Comparison of ENCODE assay signal across 1 cellular context in the genomic region with DNA sequence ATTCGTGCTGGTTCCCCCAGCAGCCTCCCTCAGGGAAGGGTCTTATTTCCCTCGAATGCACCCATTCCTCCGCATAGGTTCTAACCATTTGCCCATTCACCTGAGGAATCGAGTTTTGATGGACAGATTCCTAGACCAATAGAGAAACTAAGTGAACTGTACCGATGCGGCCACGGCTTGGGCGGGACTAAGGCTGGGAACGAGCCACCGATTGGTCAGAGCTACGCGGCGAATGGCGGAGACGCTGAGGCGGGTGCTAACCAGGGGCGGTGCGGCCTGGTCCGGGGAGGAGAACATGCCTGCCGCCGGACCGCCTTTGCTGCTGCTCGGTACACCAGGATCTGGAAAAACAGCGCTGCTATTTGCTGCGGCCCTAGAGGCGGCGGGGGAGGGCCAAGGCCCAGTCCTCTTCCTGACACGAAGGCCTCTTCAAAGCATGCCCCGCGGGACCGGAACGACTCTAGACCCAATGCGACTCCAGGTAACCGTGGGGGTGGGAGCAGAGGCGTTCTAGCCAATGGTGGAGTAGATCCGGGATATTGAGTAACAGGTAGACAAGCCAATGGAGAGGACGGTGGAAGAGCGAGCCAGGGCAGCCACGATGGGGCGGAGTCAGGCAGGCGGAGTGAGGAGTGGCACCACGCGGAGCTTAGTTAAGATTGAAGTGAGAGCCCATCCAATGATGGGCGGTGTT.
TF ChIP-seq lines count a peak whose summit lies in the region.

A gene with protein sequence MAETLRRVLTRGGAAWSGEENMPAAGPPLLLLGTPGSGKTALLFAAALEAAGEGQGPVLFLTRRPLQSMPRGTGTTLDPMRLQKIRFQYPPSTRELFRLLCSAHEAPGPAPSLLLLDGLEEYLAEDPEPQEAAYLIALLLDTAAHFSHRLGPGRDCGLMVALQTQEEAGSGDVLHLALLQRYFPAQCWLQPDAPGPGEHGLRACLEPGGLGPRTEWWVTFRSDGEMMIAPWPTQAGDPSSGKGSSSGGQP (plus strand): TSS at position 218 of the 694 bp plus-strand sequence. CDS start 15 bp downstream, at position 233.

TF ChIP-seq in HepG2, 621 proteins besides CTCF, POLR2A, EP300 and RAD21 (continued from another document and continues in another):
- TF ChIP-seq, protein P1, sequence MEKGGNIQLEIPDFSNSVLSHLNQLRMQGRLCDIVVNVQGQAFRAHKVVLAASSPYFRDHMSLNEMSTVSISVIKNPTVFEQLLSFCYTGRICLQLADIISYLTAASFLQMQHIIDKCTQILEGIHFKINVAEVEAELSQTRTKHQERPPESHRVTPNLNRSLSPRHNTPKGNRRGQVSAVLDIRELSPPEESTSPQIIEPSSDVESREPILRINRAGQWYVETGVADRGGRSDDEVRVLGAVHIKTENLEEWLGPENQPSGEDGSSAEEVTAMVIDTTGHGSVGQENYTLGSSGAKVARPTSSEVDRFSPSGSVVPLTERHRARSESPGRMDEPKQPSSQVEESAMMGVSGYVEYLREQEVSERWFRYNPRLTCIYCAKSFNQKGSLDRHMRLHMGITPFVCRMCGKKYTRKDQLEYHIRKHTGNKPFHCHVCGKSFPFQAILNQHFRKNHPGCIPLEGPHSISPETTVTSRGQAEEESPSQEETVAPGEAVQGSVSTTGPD (CRISPR knock-in tag; IDR thresholded peaks at IDR 0.05), result no peak
- TF ChIP-seq THAP11 (CRISPR knock-in tag; IDR thresholded peaks at IDR 0.05) (peak; percentile 84), FOXJ3 (CRISPR knock-in tag; IDR thresholded peaks at IDR 0.05; ENCODE audit: borderline replicate concordance) (no peak), SMAD3 (CRISPR knock-in tag; IDR thresholded peaks at IDR 0.05) (peak; percentile 68), HHEX (CRISPR knock-in tag; IDR thresholded peaks at IDR 0.05) (no peak), RFX1 (IDR thresholded peaks at IDR 0.05) (no peak; the same call in 1 of the 2 replicates), ZNF121 (CRISPR knock-in tag; IDR thresholded peaks at IDR 0.05) (no peak), KDM2A (CRISPR knock-in tag; IDR thresholded peaks at IDR 0.05; ENCODE audit: borderline replicate concordance, low read depth) (peak; percentile 92), ZNF496 (CRISPR knock-in tag; IDR thresholded peaks at IDR 0.05; ENCODE audit: insufficient replicate concordance) (no peak), SIX1 (CRISPR knock-in tag; IDR thresholded peaks at IDR 0.05; ENCODE audit: borderline replicate concordance) (no peak), ELF1 (CRISPR knock-in tag; IDR thresholded peaks at IDR 0.05) (peak; percentile 81), ZNF264 (CRISPR knock-in tag; IDR thresholded peaks at IDR 0.05) (no peak), SRSF4 (IDR thresholded peaks at IDR 0.05; ENCODE audit: low read depth, low read length, poor library complexity, severe bottlenecking) (no peak), ZNF501 (CRISPR knock-in tag; IDR thresholded peaks at IDR 0.05) (peak; percentile 92), BHLHE40 (IDR thresholded peaks at IDR 0.05; ENCODE audit: low read length) (no peak), RORA (CRISPR knock-in tag; IDR thresholded peaks at IDR 0.05) (no peak), ZNF367 (CRISPR knock-in tag; IDR thresholded peaks at IDR 0.05; ENCODE audit: borderline replicate concordance) (no peak), PCBP2 (optimal IDR thresholded peaks at IDR 0.05; ENCODE audit: low read depth, low read length, poor library complexity, severe bottlenecking) (no peak), ZNF230 (CRISPR knock-in tag; IDR thresholded peaks at IDR 0.05) (peak; percentile 15; the same call in 1 of the 2 replicates), ZFP1 (CRISPR knock-in tag; IDR thresholded peaks at IDR 0.05) (no peak), ZNF337 (CRISPR knock-in tag; IDR thresholded peaks at IDR 0.05; ENCODE audit: borderline replicate concordance, low read depth) (no peak), ESRRA (CRISPR knock-in tag; IDR thresholded peaks at IDR 0.05; ENCODE audit: low read depth) (no peak), ZNF558 (CRISPR knock-in tag; IDR thresholded peaks at IDR 0.05; ENCODE audit: borderline replicate concordance) (peak; percentile 57; the same call in 1 of the 2 replicates), RNF2 (conservative IDR thresholded peaks at IDR 0.05; ENCODE audit: low read depth) (peak; percentile 79; the same call in 1 of the 2 replicates), ZNF235 (CRISPR knock-in tag; IDR thresholded peaks at IDR 0.05; ENCODE audit: borderline replicate concordance) (no peak), ELF4 (CRISPR knock-in tag; IDR thresholded peaks at IDR 0.05; ENCODE audit: borderline replicate concordance) (no peak), YEATS4 (CRISPR knock-in tag; IDR thresholded peaks at IDR 0.05; ENCODE audit: borderline replicate concordance) (peak; percentile 75), MAFF (IDR thresholded peaks at IDR 0.05; ENCODE audit: low read depth, low read length) (no peak), SP140L (CRISPR knock-in tag; IDR thresholded peaks at IDR 0.05; ENCODE audit: borderline replicate concordance) (no peak; the same call in 1 of the 2 replicates), ZNF207 (IDR thresholded peaks at IDR 0.05; ENCODE audit: borderline replicate concordance) (no peak), NFRKB (IDR thresholded peaks at IDR 0.05) (no peak), CEBPG (CRISPR knock-in tag; IDR thresholded peaks at IDR 0.05) (peak; percentile 73; the same call in 1 of the 2 replicates), DNMT1 (CRISPR knock-in tag; IDR thresholded peaks at IDR 0.05) (no peak), MYC (CRISPR knock-in tag; IDR thresholded peaks at IDR 0.05; ENCODE audit: borderline replicate concordance) (peak; percentile 87; the same call in 1 of the 2 replicates), RFXANK (CRISPR knock-in tag; IDR thresholded peaks at IDR 0.05) (no peak), ZNF709 (CRISPR knock-in tag; IDR thresholded peaks at IDR 0.05) (peak; percentile 84; the same call in 1 of the 2 replicates), ZNF776 (CRISPR knock-in tag; IDR thresholded peaks at IDR 0.05) (no peak), ZNF766 (CRISPR knock-in tag; IDR thresholded peaks at IDR 0.05; ENCODE audit: borderline replicate concordance) (no peak), GATAD1 (CRISPR knock-in tag; IDR thresholded peaks at IDR 0.05) (peak; percentile 82)
- TF ChIP-seq, protein P2, sequence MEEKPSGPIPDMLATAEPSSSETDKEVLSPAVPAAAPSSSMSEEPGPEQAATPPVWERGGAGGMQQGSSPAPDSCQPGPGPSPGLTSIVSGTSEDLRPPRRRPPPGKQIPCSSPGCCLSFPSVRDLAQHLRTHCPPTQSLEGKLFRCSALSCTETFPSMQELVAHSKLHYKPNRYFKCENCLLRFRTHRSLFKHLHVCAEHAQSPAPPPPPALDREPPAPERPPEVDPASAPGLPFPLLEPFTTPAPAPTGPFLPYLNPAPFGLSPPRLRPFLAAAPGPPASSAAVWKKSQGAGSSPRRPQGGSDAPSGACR (CRISPR knock-in tag; IDR thresholded peaks at IDR 0.05), result no peak
- TF ChIP-seq, protein P3, sequence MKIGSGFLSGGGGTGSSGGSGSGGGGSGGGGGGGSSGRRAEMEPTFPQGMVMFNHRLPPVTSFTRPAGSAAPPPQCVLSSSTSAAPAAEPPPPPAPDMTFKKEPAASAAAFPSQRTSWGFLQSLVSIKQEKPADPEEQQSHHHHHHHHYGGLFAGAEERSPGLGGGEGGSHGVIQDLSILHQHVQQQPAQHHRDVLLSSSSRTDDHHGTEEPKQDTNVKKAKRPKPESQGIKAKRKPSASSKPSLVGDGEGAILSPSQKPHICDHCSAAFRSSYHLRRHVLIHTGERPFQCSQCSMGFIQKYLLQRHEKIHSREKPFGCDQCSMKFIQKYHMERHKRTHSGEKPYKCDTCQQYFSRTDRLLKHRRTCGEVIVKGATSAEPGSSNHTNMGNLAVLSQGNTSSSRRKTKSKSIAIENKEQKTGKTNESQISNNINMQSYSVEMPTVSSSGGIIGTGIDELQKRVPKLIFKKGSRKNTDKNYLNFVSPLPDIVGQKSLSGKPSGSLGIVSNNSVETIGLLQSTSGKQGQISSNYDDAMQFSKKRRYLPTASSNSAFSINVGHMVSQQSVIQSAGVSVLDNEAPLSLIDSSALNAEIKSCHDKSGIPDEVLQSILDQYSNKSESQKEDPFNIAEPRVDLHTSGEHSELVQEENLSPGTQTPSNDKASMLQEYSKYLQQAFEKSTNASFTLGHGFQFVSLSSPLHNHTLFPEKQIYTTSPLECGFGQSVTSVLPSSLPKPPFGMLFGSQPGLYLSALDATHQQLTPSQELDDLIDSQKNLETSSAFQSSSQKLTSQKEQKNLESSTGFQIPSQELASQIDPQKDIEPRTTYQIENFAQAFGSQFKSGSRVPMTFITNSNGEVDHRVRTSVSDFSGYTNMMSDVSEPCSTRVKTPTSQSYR (CRISPR knock-in tag; IDR thresholded peaks at IDR 0.05; ENCODE audit: borderline replicate concordance), result 0 out of 2 replicates have a peak, but pooled peaks have one; percentile 22
- TF ChIP-seq, protein P4, sequence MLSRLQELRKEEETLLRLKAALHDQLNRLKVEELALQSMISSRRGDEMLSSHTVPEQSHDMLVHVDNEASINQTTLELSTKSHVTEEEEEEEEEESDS (CRISPR knock-in tag; IDR thresholded peaks at IDR 0.05; ENCODE audit: borderline replicate concordance), result no peak
- TF ChIP-seq, protein P5, sequence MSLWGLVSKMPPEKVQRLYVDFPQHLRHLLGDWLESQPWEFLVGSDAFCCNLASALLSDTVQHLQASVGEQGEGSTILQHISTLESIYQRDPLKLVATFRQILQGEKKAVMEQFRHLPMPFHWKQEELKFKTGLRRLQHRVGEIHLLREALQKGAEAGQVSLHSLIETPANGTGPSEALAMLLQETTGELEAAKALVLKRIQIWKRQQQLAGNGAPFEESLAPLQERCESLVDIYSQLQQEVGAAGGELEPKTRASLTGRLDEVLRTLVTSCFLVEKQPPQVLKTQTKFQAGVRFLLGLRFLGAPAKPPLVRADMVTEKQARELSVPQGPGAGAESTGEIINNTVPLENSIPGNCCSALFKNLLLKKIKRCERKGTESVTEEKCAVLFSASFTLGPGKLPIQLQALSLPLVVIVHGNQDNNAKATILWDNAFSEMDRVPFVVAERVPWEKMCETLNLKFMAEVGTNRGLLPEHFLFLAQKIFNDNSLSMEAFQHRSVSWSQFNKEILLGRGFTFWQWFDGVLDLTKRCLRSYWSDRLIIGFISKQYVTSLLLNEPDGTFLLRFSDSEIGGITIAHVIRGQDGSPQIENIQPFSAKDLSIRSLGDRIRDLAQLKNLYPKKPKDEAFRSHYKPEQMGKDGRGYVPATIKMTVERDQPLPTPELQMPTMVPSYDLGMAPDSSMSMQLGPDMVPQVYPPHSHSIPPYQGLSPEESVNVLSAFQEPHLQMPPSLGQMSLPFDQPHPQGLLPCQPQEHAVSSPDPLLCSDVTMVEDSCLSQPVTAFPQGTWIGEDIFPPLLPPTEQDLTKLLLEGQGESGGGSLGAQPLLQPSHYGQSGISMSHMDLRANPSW (CRISPR knock-in tag; IDR thresholded peaks at IDR 0.05; ENCODE audit: borderline replicate concordance), result no peak
- TF ChIP-seq, protein P6, sequence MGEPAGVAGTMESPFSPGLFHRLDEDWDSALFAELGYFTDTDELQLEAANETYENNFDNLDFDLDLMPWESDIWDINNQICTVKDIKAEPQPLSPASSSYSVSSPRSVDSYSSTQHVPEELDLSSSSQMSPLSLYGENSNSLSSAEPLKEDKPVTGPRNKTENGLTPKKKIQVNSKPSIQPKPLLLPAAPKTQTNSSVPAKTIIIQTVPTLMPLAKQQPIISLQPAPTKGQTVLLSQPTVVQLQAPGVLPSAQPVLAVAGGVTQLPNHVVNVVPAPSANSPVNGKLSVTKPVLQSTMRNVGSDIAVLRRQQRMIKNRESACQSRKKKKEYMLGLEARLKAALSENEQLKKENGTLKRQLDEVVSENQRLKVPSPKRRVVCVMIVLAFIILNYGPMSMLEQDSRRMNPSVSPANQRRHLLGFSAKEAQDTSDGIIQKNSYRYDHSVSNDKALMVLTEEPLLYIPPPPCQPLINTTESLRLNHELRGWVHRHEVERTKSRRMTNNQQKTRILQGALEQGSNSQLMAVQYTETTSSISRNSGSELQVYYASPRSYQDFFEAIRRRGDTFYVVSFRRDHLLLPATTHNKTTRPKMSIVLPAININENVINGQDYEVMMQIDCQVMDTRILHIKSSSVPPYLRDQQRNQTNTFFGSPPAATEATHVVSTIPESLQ (CRISPR knock-in tag; conservative IDR thresholded peaks at IDR 0.05), result no peak
- TF ChIP-seq, protein P7, sequence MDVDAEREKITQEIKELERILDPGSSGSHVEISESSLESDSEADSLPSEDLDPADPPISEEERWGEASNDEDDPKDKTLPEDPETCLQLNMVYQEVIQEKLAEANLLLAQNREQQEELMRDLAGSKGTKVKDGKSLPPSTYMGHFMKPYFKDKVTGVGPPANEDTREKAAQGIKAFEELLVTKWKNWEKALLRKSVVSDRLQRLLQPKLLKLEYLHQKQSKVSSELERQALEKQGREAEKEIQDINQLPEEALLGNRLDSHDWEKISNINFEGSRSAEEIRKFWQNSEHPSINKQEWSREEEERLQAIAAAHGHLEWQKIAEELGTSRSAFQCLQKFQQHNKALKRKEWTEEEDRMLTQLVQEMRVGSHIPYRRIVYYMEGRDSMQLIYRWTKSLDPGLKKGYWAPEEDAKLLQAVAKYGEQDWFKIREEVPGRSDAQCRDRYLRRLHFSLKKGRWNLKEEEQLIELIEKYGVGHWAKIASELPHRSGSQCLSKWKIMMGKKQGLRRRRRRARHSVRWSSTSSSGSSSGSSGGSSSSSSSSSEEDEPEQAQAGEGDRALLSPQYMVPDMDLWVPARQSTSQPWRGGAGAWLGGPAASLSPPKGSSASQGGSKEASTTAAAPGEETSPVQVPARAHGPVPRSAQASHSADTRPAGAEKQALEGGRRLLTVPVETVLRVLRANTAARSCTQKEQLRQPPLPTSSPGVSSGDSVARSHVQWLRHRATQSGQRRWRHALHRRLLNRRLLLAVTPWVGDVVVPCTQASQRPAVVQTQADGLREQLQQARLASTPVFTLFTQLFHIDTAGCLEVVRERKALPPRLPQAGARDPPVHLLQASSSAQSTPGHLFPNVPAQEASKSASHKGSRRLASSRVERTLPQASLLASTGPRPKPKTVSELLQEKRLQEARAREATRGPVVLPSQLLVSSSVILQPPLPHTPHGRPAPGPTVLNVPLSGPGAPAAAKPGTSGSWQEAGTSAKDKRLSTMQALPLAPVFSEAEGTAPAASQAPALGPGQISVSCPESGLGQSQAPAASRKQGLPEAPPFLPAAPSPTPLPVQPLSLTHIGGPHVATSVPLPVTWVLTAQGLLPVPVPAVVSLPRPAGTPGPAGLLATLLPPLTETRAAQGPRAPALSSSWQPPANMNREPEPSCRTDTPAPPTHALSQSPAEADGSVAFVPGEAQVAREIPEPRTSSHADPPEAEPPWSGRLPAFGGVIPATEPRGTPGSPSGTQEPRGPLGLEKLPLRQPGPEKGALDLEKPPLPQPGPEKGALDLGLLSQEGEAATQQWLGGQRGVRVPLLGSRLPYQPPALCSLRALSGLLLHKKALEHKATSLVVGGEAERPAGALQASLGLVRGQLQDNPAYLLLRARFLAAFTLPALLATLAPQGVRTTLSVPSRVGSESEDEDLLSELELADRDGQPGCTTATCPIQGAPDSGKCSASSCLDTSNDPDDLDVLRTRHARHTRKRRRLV (CRISPR knock-in tag; IDR thresholded peaks at IDR 0.05), result no peak
- TF ChIP-seq, protein P8, sequence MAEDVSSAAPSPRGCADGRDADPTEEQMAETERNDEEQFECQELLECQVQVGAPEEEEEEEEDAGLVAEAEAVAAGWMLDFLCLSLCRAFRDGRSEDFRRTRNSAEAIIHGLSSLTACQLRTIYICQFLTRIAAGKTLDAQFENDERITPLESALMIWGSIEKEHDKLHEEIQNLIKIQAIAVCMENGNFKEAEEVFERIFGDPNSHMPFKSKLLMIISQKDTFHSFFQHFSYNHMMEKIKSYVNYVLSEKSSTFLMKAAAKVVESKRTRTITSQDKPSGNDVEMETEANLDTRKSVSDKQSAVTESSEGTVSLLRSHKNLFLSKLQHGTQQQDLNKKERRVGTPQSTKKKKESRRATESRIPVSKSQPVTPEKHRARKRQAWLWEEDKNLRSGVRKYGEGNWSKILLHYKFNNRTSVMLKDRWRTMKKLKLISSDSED (CRISPR knock-in tag; IDR thresholded peaks at IDR 0.05), result no peak
